Comparison of ENCODE assay signal across 22 cellular contexts in the genomic region with DNA sequence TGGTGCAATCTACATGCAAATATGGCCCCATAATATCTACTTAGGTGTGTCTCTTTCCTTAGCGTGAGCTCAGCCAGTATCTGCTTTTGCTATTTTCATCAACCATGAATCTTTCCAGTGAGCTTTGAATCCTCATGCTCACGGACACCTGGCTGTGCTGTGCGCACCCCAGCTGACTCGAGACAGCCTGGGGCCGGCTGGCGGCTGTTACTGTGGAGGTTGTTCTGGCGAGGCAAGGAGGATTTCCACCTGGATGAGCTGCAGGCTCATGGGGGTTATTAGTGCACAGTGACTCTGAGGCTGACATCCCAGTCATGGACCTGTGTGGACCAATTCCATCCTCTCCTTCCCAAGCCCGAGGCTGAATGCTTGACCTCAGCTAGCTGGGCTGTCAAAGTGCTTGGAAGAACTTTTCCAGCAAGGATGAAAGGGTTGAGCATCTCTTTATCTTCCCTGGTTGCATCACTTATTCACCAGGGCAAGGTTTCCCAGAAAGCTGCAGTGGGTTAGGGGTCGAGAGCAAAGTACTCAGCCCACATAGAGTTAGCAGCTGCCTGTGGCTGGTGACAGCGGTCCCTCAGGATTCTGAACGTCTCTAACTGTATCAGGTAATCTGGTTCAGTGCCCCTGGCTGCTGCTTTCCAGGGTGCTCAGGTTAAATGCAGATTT.
DNase-seq lines count a peak whose midpoint lies in the region; ATAC-seq and TF ChIP-seq lines count a peak whose summit lies in the region.
"Had no signal": no experiment of that assay in that cellular context is flagged by ENCODE, and none has a peak within 500 bp of the region (broad histone marks: within the 10 kb centered on the region; RNA-seq: fewer than 3 reads in every experiment).

No MANE protein-coding gene starts in this region.

- H4K20me1 ChIP-seq in H9 (ENCODE audit: control insufficient read depth, insufficient read depth, insufficient read length): no peaks in the 10 kb centered on the region
- no peaks in the 10 kb centered on the region for H4K20me1 ChIP-seq in smooth muscle cell (ENCODE audit: low read depth)

- no peak overlapping the region for H3K4ac ChIP-seq in H9 (ENCODE audit: low read depth, low read length)

- H3K9ac ChIP-seq in H9 (ENCODE audit: extremely low read depth, insufficient read length, low read length) (no peak overlapping the region), smooth muscle cell (ENCODE audit: low read depth) (no peak overlapping the region)
- H3K9ac ChIP-seq: GM23248 had no signal

- no peaks in the 10 kb centered on the region for H3K36me3 ChIP-seq in CD4-positive, CD25-positive, alpha-beta regulatory T cell (ENCODE audit: control insufficient read depth, insufficient read depth, low read length)
- H3K36me3 ChIP-seq in smooth muscle cell (ENCODE audit: low read depth): no peaks in the 10 kb centered on the region
- H3K36me3 ChIP-seq: right atrium auricular region, upper lobe of right lung had no signal

- no peak overlapping the region for H3K27ac ChIP-seq in CD4-positive, CD25-positive, alpha-beta regulatory T cell (ENCODE audit: insufficient read depth, low read length, poor library complexity, severe bottlenecking)
- H3K27ac ChIP-seq in H9 (ENCODE audit: insufficient read length, low read depth, low read length) (no peak overlapping the region), smooth muscle cell (ENCODE audit: low read depth) (no peak overlapping the region)
- H3K27ac ChIP-seq: GM23248, hepatocyte, HL-60, right atrium auricular region, upper lobe of right lung had no signal

- no peaks in the 10 kb centered on the region for H3K23me2 ChIP-seq in H9 (ENCODE audit: insufficient read length, low read depth, low read length, poor library complexity, severe bottlenecking)

- H3K27me3 Mint-ChIP-seq in CD4-positive, CD25-positive, alpha-beta regulatory T cell: no peaks in the 10 kb centered on the region
- H3K27me3 Mint-ChIP-seq in H9 (ENCODE audit: low read depth): peaks cover 8% of the 10 kb centered on the region

- no peak overlapping the region for H2AK5ac ChIP-seq in H9 (ENCODE audit: insufficient read length, low read length)

- H3K4me1 Mint-ChIP-seq in CD4-positive, CD25-positive, alpha-beta regulatory T cell: peaks cover 5 to 35% (median 22%) of the 10 kb centered on the region in 4 donors
- peaks cover 15 to 24% of the 10 kb centered on the region in 2 experiments for H3K4me1 Mint-ChIP-seq in H9

- H3K9me3 ChIP-seq in CD4-positive, CD25-positive, alpha-beta regulatory T cell (ENCODE audit: control insufficient read depth in 2 of 2, low read length in 2 of 2): peaks cover 5 to 8% of the 10 kb centered on the region in 2 experiments
- H3K9me3 ChIP-seq in H9 (ENCODE audit: control insufficient read depth, low read depth, low read length) (no peaks in the 10 kb centered on the region), smooth muscle cell (replicated peaks; ENCODE audit: low read depth) (peaks cover 5% of the 10 kb centered on the region)
- H3K9me3 ChIP-seq: upper lobe of right lung had no signal

- H3K4me3 ChIP-seq in CD4-positive, CD25-positive, alpha-beta regulatory T cell (ENCODE audit: low read depth, low read length): no peak overlapping the region
- no peak overlapping the region for H3K4me3 ChIP-seq in smooth muscle cell
- H3K4me3 ChIP-seq: GM23248, hepatocyte, right atrium auricular region, upper lobe of right lung had no signal

- no peaks in the 10 kb centered on the region for H3K36me3 Mint-ChIP-seq in CD4-positive, CD25-positive, alpha-beta regulatory T cell
- H3K36me3 Mint-ChIP-seq in H9 (ENCODE audit: insufficient read depth in 1 of 3, low read depth in 3 of 3): peaks cover 0 to 19% (median 4%) of the 10 kb centered on the region in 3 experiments; a peak in 5 of 7 replicates

- H2BK20ac ChIP-seq in H9 (ENCODE audit: low read depth, low read length, poor library complexity, severe bottlenecking): peak overlapping the region; percentile 64

- no peak overlapping the region for H2BK12ac ChIP-seq in H9 (ENCODE audit: insufficient read length, low read depth, low read length)

- H3K27me3 ChIP-seq in CD4-positive, CD25-positive, alpha-beta regulatory T cell (ENCODE audit: control insufficient read depth, insufficient read depth, low read length): no peaks in the 10 kb centered on the region
- H3K27me3 ChIP-seq in H9 (ENCODE audit: insufficient read depth, low read length) (no peaks in the 10 kb centered on the region), smooth muscle cell (ENCODE audit: low read depth) (no peaks in the 10 kb centered on the region)
- H3K27me3 ChIP-seq: hepatocyte, right atrium auricular region, upper lobe of right lung had no signal

- H2AFZ ChIP-seq in H9 (ENCODE audit: low read length) (no peak overlapping the region), smooth muscle cell (ENCODE audit: low read depth) (no peak overlapping the region)
- H2AFZ ChIP-seq: GM23248, hepatocyte had no signal

- no peak overlapping the region for H2BK120ac ChIP-seq in H9 (ENCODE audit: low read depth, low read length, poor library complexity, severe bottlenecking)

- no peaks in the 10 kb centered on the region for H3K79me2 ChIP-seq in H9 (ENCODE audit: insufficient read depth, low read length)
- no peaks in the 10 kb centered on the region for H3K79me2 ChIP-seq in smooth muscle cell (ENCODE audit: low read depth)
- H3K79me2 ChIP-seq: hepatocyte had no signal

- H3T11ph ChIP-seq in H9 (ENCODE audit: low read length): no peak overlapping the region

- peak overlapping the region; percentile 64; the same call in 1 of the 2 replicates for H3K14ac ChIP-seq in H9 (ENCODE audit: insufficient read depth, low read length)

- H4K8ac ChIP-seq in H9 (replicated peaks; ENCODE audit: insufficient read length, low read depth, low read length): no peak overlapping the region

- no peaks in the 10 kb centered on the region for H3K79me1 ChIP-seq in H9 (ENCODE audit: insufficient read depth, low read depth, low read length, poor library complexity, severe bottlenecking)

- no peak overlapping the region for H3K23ac ChIP-seq in H9 (ENCODE audit: insufficient read length, low read depth, low read length)

- H3K4me2 ChIP-seq in H9 (ENCODE audit: insufficient read depth, insufficient read length, low read length) (no peak overlapping the region), smooth muscle cell (no peak overlapping the region)
- H3K4me2 ChIP-seq: hepatocyte had no signal

- DNase-seq in CD4-positive, CD25-positive, alpha-beta regulatory T cell: no peak
- DNase-seq in H9 (no peak), NCI-H510A treated with DMSO at 0.1 percent for 48 hours (lab: John Stamatoyannopoulos, UW) (peak; percentile 52), left kidney (ENCODE audit: low read depth, low spot score) (peak; percentile 76), anterior cingulate cortex (lab: John Stamatoyannopoulos, UW) (no peak), smooth muscle cell (lab: John Stamatoyannopoulos, UW; ENCODE audit: unreplicated experiment) (no peak)
- no peak for DNase-seq in central memory CD4-positive, alpha-beta T cell
- DNase-seq: activated CD4-positive, alpha-beta T cell treated with anti-CD3 and anti-CD28 coated beads, Interleukin-2, amount 50 U/mL, for 4 hours; EL; GM23248; Kasumi-1; NCI-H226; RPMI8226; stimulated activated CD4-positive, alpha-beta T cell treated with anti-CD3 and anti-CD28 coated beads, Interleukin-4, amount 100 ng/mL, for 1 hour; T-helper 9 cell; upper lobe of right lung had no signal

- ATAC-seq in CD4-positive, CD25-positive, alpha-beta regulatory T cell (ENCODE audit: low read depth in 2 of 2): no peak
- no peak for ATAC-seq in GM18907 (IDR thresholded peaks at IDR 0.05; ENCODE audit: unreplicated experiment)
- ATAC-seq: esophagus mucosa, left lobe of liver, upper lobe of right lung had no signal

- no peak overlapping the region for H4K5ac ChIP-seq in H9 (ENCODE audit: insufficient read length, low read depth, low read length)

- peaks cover 3% of the 10 kb centered on the region for H3F3A ChIP-seq in smooth muscle cell (ENCODE audit: low read depth)

- no peak overlapping the region for H4K91ac ChIP-seq in H9 (ENCODE audit: insufficient read length, low read depth, low read length)

- no peak overlapping the region for H2BK5ac ChIP-seq in H9 (ENCODE audit: insufficient read length, low read length)

- H3K4me3 Mint-ChIP-seq in CD4-positive, CD25-positive, alpha-beta regulatory T cell: no peak overlapping the region
- no peak overlapping the region for H3K4me3 Mint-ChIP-seq in H9

- H3K56ac ChIP-seq in H9 (ENCODE audit: insufficient read length, low read depth, low read length): no peak overlapping the region

- H3K4me1 ChIP-seq in CD4-positive, CD25-positive, alpha-beta regulatory T cell (ENCODE audit: control insufficient read depth, insufficient read depth, low read length, poor library complexity, severe bottlenecking): no peaks in the 10 kb centered on the region
- H3K4me1 ChIP-seq in H9 (ENCODE audit: insufficient read depth, low read length): no peaks in the 10 kb centered on the region
- H3K4me1 ChIP-seq in smooth muscle cell (ENCODE audit: low read depth): peaks cover 28% of the 10 kb centered on the region
- H3K4me1 ChIP-seq: right atrium auricular region, upper lobe of right lung had no signal

- H3K18ac ChIP-seq in H9 (ENCODE audit: insufficient read length, low read depth, low read length): no peak overlapping the region

- H2BK15ac ChIP-seq in H9 (ENCODE audit: low read depth, low read length): no peak overlapping the region

- H3K9me3 Mint-ChIP-seq in CD4-positive, CD25-positive, alpha-beta regulatory T cell: peaks cover 0 to 22% (median 6%) of the 10 kb centered on the region in 7 donors
- peaks cover 17 to 18% of the 10 kb centered on the region in 2 experiments; a peak in 4 of 5 replicates for H3K9me3 Mint-ChIP-seq in H9

- H3K27ac Mint-ChIP-seq in CD4-positive, CD25-positive, alpha-beta regulatory T cell: peak overlapping the region in 2 of 3 donors; percentile 66 to 73
- no peak overlapping the region for H3K27ac Mint-ChIP-seq in H9

- no CpG with 5 or more reads among the region's 11 CpGs for WGBS in H9 (ENCODE audit: extremely low coverage, insufficient read length, low lambda C conversion rate)
- WGBS in smooth muscle cell (ENCODE audit: low lambda C conversion rate): 55% methylated on average over 11 of the region's 11 CpGs

- no peak for TF ChIP-seq CTCF in H9 (conservative IDR thresholded peaks at IDR 0.05)
- TF ChIP-seq CTCF in smooth muscle cell (IDR thresholded peaks at IDR 0.05; ENCODE audit: borderline replicate concordance, insufficient read depth, poor library complexity, severe bottlenecking): no peak

Comparison
In these comparisons a context has a peak if more than half of its experiments do, and no peak if none do; other contexts are left out.
1. DNase-seq: peak in NCI-H510A treated with DMSO at 0.1 percent for 48 hours (single experiment) and left kidney (single experiment); none in CD4-positive, CD25-positive, alpha-beta regulatory T cell (0 of 3), H9 (single experiment), anterior cingulate cortex (0 of 58), smooth muscle cell (single experiment) and central memory CD4-positive, alpha-beta T cell (single experiment).
2. H3K27ac Mint-ChIP-seq: peak in CD4-positive, CD25-positive, alpha-beta regulatory T cell (2 of 3); none in H9 (0 of 3).